Comparison of ENCODE assay signal across 21 cellular contexts in the genomic region with DNA sequence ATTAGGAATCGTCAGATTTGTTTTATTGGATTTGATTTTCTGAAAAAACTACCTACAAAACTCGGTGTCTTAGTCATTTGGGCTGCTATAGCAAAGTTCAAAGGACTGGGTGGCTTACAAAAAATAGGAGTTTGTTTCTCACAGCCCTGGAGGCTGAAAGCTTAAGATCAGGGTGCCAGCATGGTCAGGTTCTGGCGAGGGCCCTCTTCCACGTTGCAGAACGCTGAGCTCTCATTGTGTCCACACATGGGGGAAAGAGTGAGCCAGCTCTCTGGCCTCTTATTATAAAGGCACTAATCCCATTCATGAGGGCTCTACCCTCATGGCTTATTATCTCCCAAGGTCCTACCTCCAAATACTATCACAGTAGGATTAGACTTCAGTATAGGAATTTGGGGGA.
"Had no signal": no experiment of that assay in that cellular context is flagged by ENCODE, and none has a peak within 500 bp of the region (broad histone marks: within the 10 kb centered on the region; RNA-seq: fewer than 3 reads in every experiment).

No MANE protein-coding gene starts in this region.

- H3K27ac ChIP-seq: body of pancreas, coronary artery, esophagus squamous epithelium, foreskin keratinocyte, left lung, transverse colon, WERI-Rb-1 had no signal

- H3K27me3 Mint-ChIP-seq: activated T-cell treated with anti-CD3 and anti-CD28 coated beads, Interleukin-2, amount 50 U/mL, for 24 hours had no signal

- H3K4me3 Mint-ChIP-seq: activated CD8-positive, alpha-beta memory T cell treated with anti-CD3 and anti-CD28 coated beads, Interleukin-2, amount 10 ng/mL, durations not matched to agents 7 days and 5 days; activated T-cell treated with anti-CD3 and anti-CD28 coated beads, Interleukin-2, amount 50 U/mL, for 24 hours; memory B cell; natural killer cell treated with Interleukin-12 subunit alpha and Interleukin-12 subunit beta and Interleukin-15 and Interleukin-18, amount 100 ng/mL, for 72 hours had no signal

- H3K36me3 ChIP-seq: adrenal gland, esophagus squamous epithelium, left lung, transverse colon, WERI-Rb-1 had no signal

- H3K9me3 Mint-ChIP-seq: activated T-cell treated with anti-CD3 and anti-CD28 coated beads, Interleukin-2, amount 50 U/mL, for 24 hours; memory B cell; natural killer cell treated with Interleukin-12 subunit alpha and Interleukin-12 subunit beta and Interleukin-15 and Interleukin-18, amount 100 ng/mL, for 72 hours had no signal

- H3K4me1 Mint-ChIP-seq: memory B cell had no signal

- H3K9me3 ChIP-seq: adrenal gland, body of pancreas, esophagus squamous epithelium, left lung, transverse colon had no signal

- H3K36me3 Mint-ChIP-seq: activated CD8-positive, alpha-beta memory T cell treated with anti-CD3 and anti-CD28 coated beads, Interleukin-2, amount 10 ng/mL, durations not matched to agents 7 days and 5 days; memory B cell; natural killer cell treated with Interleukin-12 subunit alpha and Interleukin-12 subunit beta and Interleukin-15 and Interleukin-18, amount 100 ng/mL, for 72 hours had no signal

- DNase-seq: activated CD4-positive, alpha-beta T cell treated with anti-CD3 and anti-CD28 coated beads, Interleukin-2, amount 50 U/mL, for 48 hours; activated CD8-positive, alpha-beta memory T cell treated with anti-CD3 and anti-CD28 coated beads, Interleukin-2, amount 10 ng/mL, durations not matched to agents 7 days and 5 days; activated naive CD4-positive, alpha-beta T cell treated with anti-CD3 and anti-CD28 coated beads, Interleukin-2, amount 50 U/mL, for 16 hours; activated T-cell treated with anti-CD3 and anti-CD28 coated beads, Interleukin-2, amount 50 U/mL, for 24 hours; adrenal gland; body of pancreas; central memory CD4-positive, alpha-beta T cell; esophagus squamous epithelium; foreskin keratinocyte; glutamatergic neuron; hypothalamus; kidney; left lung; right cardiac atrium; small intestine; stimulated activated naive CD8-positive, alpha-beta T cell treated with anti-CD3 and anti-CD28 coated beads, Interleukin-15, Interleukin-2, amounts not matched to agents 100 U/mL and 50 U/mL, for 24 hours; transverse colon; WERI-Rb-1 had no signal

- H3K27ac Mint-ChIP-seq: activated CD8-positive, alpha-beta memory T cell treated with anti-CD3 and anti-CD28 coated beads, Interleukin-2, amount 10 ng/mL, durations not matched to agents 7 days and 5 days; activated T-cell treated with anti-CD3 and anti-CD28 coated beads, Interleukin-2, amount 50 U/mL, for 24 hours; memory B cell; natural killer cell treated with Interleukin-12 subunit alpha and Interleukin-12 subunit beta and Interleukin-15 and Interleukin-18, amount 100 ng/mL, for 72 hours had no signal

- H3K4me1 ChIP-seq: esophagus squamous epithelium, foreskin keratinocyte, left lung, transverse colon had no signal

- H3K27me3 ChIP-seq: adrenal gland, body of pancreas, esophagus squamous epithelium, foreskin keratinocyte, left lung, transverse colon had no signal

- H3K4me3 ChIP-seq: adrenal gland, body of pancreas, coronary artery, esophagus squamous epithelium, left lung, transverse colon had no signal
